Comparison of ENCODE assay signal across 22 cellular contexts in the genomic region with DNA sequence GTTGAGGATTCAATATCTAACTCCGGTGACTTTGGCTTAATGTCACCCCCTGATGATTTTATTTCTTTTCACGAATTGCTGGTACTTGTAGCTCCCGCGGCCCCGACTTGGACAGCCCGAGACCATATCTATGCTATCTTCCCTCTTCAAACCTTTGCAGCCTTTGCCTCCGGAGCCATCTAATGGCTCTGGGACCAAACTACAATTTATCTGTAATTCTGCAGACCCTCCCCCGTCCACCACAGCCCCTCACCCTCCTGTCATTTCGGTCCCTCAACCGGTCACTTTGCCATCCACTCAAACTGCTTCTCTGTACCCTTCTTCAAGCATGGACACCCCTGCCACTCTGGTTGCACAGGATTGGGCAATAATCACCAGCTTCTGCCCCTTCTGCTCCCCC. TPM values are rescaled to one million over a fixed set of nuclear protein-coding genes. Genes with fewer than 3 reads are reported as not detected.
"Had no signal": no experiment of that assay in that cellular context is flagged by ENCODE, and none has a peak within 500 bp of the region (broad histone marks: within the 10 kb centered on the region; RNA-seq: fewer than 3 reads in every experiment).

No MANE protein-coding gene starts in this region.

- H3K4me1 ChIP-seq: gastroesophageal sphincter, tibial nerve had no signal

- H3K36me3 ChIP-seq: gastroesophageal sphincter, tibial nerve had no signal

- H3K27ac ChIP-seq: dorsolateral prefrontal cortex, gastroesophageal sphincter, tibial nerve had no signal

- H3K4me3 ChIP-seq: dorsolateral prefrontal cortex, gastroesophageal sphincter, tibial nerve had no signal

- FAIRE-seq: small intestine had no signal

- DNase-seq: activated CD4-positive, alpha-beta T cell treated with anti-CD3 and anti-CD28 coated beads, Interleukin-2, amount 10 ng/mL, durations not matched to agents 24 days and 14 days; activated CD4-positive, CD25-positive, alpha-beta regulatory T cell; activated CD8-positive, alpha-beta memory T cell treated with anti-CD3 and anti-CD28 coated beads, Interleukin-2, amount 50 U/mL, for 48 hours; activated gamma-delta T cell; activated T-cell treated with anti-CD3 and anti-CD28 coated beads, Interleukin-2, amount 50 U/mL, for 72 hours; dorsolateral prefrontal cortex; erythroblast; naive thymus-derived CD4-positive, alpha-beta T cell; nucleus accumbens; right cardiac atrium; stimulated activated CD4-positive, alpha-beta T cell treated with anti-CD3 and anti-CD28 coated beads, Interleukin-4, amount 100 ng/mL, for 24 hours; stimulated activated naive CD4-positive, alpha-beta T cell treated with Interleukin-2 at 50 U/mL for 16 hours; substantia nigra; T-cell had no signal

RNA-seq across cellular contexts. Expression of a gene that starts 25.7 kb away (rescaled TPM):
- total RNA-seq: activated CD4-positive, alpha-beta T cell treated with anti-CD3 and anti-CD28 coated beads, Interleukin-2, amount 10 ng/mL, durations not matched to agents 24 days and 14 days; activated naive CD4-positive, alpha-beta T cell treated with anti-CD3 and anti-CD28 coated beads, Interleukin-2, amount 50 U/mL, for 72 hours; activated T-cell treated with anti-CD3 and anti-CD28 coated beads, Interleukin-2, amount 50 U/mL, for 72 hours; cardiac septum; dorsolateral prefrontal cortex; left lobe of liver; lung microvascular endothelial cell; mononuclear cell; naive thymus-derived CD4-positive, alpha-beta T cell; right cardiac atrium; T-cell; tibial nerve had no signal
- polyA plus RNA-seq: naive thymus-derived CD4-positive, alpha-beta T cell; right cardiac atrium had no signal

RNA-seq across cellular contexts. Expression of a gene that starts 49.6 kb away (rescaled TPM):
- total RNA-seq: activated CD4-positive, alpha-beta T cell treated with anti-CD3 and anti-CD28 coated beads, Interleukin-2, amount 10 ng/mL, durations not matched to agents 24 days and 14 days; cardiac septum; gastroesophageal sphincter; lung microvascular endothelial cell; right cardiac atrium had no signal
- polyA plus RNA-seq: right cardiac atrium had no signal
